ENCODE assay signal across 1 cellular context in genomic region chr1:35769188-35769758, GRCh38.
TF ChIP-seq lines count a peak whose summit lies in the region.

No MANE protein-coding gene starts in this region.

TF ChIP-seq in neural cell, 6 proteins besides CTCF, POLR2A, EP300 and RAD21 (continued from another document):
- TF ChIP-seq REST (IDR thresholded peaks at IDR 0.05; ENCODE audit: borderline replicate concordance) (peak; percentile 66), TAF1 (IDR thresholded peaks at IDR 0.05; ENCODE audit: low read depth) (no peak), MXI1 (conservative IDR thresholded peaks at IDR 0.05; ENCODE audit: poor library complexity, severe bottlenecking) (no peak)
